ENCODE assay signal across 1 cellular context in genomic region chr9:129287595-129288305, GRCh38.
TF ChIP-seq lines count a peak whose summit lies in the region.

No MANE protein-coding gene starts in this region.

TF ChIP-seq in H1, 55 proteins besides CTCF, POLR2A, EP300 and RAD21:
- no peak for TF ChIP-seq TEAD4 (IDR thresholded peaks at IDR 0.05; ENCODE audit: low read depth, low read length)
- TF ChIP-seq SP1 (IDR thresholded peaks at IDR 0.05; ENCODE audit: low read depth, low read length): no peak
- TF ChIP-seq SRF (IDR thresholded peaks at IDR 0.05; ENCODE audit: low read depth, low read length): no peak
- no peak for TF ChIP-seq MAFK (IDR thresholded peaks at IDR 0.05; ENCODE audit: low read depth, low read length)
- no peak for TF ChIP-seq ASH2L (IDR thresholded peaks at IDR 0.05; ENCODE audit: low read length)
- no peak for TF ChIP-seq HDAC6 (IDR thresholded peaks at IDR 0.05; ENCODE audit: low read depth, low read length)
- no peak for TF ChIP-seq SIX5 (IDR thresholded peaks at IDR 0.05; ENCODE audit: low read depth, low read length)
- TF ChIP-seq CREB1 (IDR thresholded peaks at IDR 0.05): no peak
- TF ChIP-seq, protein P1, sequence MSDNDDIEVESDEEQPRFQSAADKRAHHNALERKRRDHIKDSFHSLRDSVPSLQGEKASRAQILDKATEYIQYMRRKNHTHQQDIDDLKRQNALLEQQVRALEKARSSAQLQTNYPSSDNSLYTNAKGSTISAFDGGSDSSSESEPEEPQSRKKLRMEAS (IDR thresholded peaks at IDR 0.05): no peak
- no peak for TF ChIP-seq NRF1 (IDR thresholded peaks at IDR 0.05; ENCODE audit: low read depth, low read length)
- no peak for TF ChIP-seq GABPA (IDR thresholded peaks at IDR 0.05; ENCODE audit: borderline replicate concordance, insufficient read depth, low read length)
- no peak for TF ChIP-seq SP2 (IDR thresholded peaks at IDR 0.05; ENCODE audit: low read length)
- TF ChIP-seq USF2 (IDR thresholded peaks at IDR 0.05; ENCODE audit: low read length): no peak
- no peak for TF ChIP-seq NANOG (IDR thresholded peaks at IDR 0.05; ENCODE audit: insufficient read depth, low read depth, low read length, poor library complexity, severe bottlenecking)
- no peak for TF ChIP-seq RNF2 (IDR thresholded peaks at IDR 0.05; ENCODE audit: borderline replicate concordance, low read depth, low read length, missing control alignments, poor library complexity, severe bottlenecking)
- no peak for TF ChIP-seq HDAC2 (IDR thresholded peaks at IDR 0.05; ENCODE audit: borderline replicate concordance in 1 of 2, low read depth in 2 of 2, low read length in 2 of 2)
- TF ChIP-seq EGR1 (IDR thresholded peaks at IDR 0.05; ENCODE audit: borderline replicate concordance, low read depth, low read length): no peak
